In the genomic region with DNA sequence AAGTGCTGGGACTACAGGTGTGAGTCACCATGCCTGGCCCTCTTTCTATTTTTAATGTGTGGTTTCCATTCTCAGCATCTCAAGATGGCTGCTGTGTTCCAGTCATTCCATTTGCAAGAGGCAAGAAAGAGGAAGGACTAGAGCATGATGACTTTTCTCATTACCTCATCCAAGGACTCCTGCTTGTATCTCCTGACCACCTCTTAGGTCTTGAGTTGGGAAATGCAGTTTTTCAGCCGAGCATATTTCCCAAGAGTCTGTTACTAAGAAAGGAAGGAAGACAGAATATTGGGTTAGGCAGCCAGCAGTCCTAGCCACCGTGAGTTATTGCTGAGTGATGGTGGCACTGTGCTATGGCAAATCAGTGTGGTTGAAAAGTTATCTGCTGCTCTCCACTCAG, we compare ENCODE assay signal across 27 cellular contexts.
DNase-seq lines count a peak whose midpoint lies in the region; ATAC-seq and TF ChIP-seq lines count a peak whose summit lies in the region.
"Had no signal": no experiment of that assay in that cellular context is flagged by ENCODE, and none has a peak within 500 bp of the region (broad histone marks: within the 10 kb centered on the region; RNA-seq: fewer than 3 reads in every experiment).

No MANE protein-coding gene starts in this region.

- no peak overlapping the region for H2AFZ ChIP-seq in mammary epithelial cell (ENCODE audit: low read depth, low read length)

- H3K9me3 ChIP-seq in breast epithelium (no peaks in the 10 kb centered on the region), mammary epithelial cell (replicated peaks; ENCODE audit: insufficient read depth, low read length) (no peaks in the 10 kb centered on the region), upper lobe of right lung (no peaks in the 10 kb centered on the region), Peyer's patch (no peaks in the 10 kb centered on the region)
- H3K9me3 ChIP-seq: SJCRH30, spleen, tibial artery had no signal

- BruUV-seq in MCF 10A (replicated peaks; lab: Mats Ljungman, UMichigan), result no TSS peak
- BruUV-seq in mammary epithelial cell (replicated peaks; lab: Mats Ljungman, UMichigan), result no TSS peak

- H3K4me3 Mint-ChIP-seq in MCF 10A (ENCODE audit: unreplicated experiment), result no peak overlapping the region
- H3K4me3 Mint-ChIP-seq: activated naive CD8-positive, alpha-beta T cell treated with anti-CD3 and anti-CD28 coated beads, Interleukin-2, amount 10 ng/mL, durations not matched to agents 7 days and 5 days; B cell; HFFc6; stimulated activated naive CD8-positive, alpha-beta T cell treated with anti-CD3 and anti-CD28 coated beads, Interleukin-15, Interleukin-2, amounts not matched to agents 100 ng/mL and 50 ng/mL, for 24 hours; T-helper 1 cell treated with Interleukin-12 subunit alpha and Interleukin-12 subunit beta and Interleukin-4 antibody, amounts not matched to agents 30 μg/mL and 1 μg/mL, for 36 hours had no signal

- dilution Hi-C loops in mammary epithelial cell (cut with HindIII; ENCODE audit: low sequenced_read_pairs), result loop anchor here (5.0 kb wide), 1 partner anchor 33 kb away; no protein-coding TSS in a partner anchor

- WGBS in mammary epithelial cell (ENCODE audit: low coverage, missing lambda C conversion rate), result 56% methylated on average over 2 of the region's 2 CpGs

- no peak overlapping the region for H3K4me3 ChIP-seq in breast epithelium
- H3K4me3 ChIP-seq in mammary epithelial cell (replicated peaks in 1 of 3; ENCODE audit: insufficient read depth in 1 of 3, low read depth in 2 of 3, low read length in 3 of 3), result no peak overlapping the region
- no peak overlapping the region for H3K4me3 ChIP-seq in upper lobe of right lung
- H3K4me3 ChIP-seq in Peyer's patch, result no peak overlapping the region
- H3K4me3 ChIP-seq: SJCRH30, spleen, tibial artery had no signal

- H3K27me3 Mint-ChIP-seq in MCF 10A (ENCODE audit: insufficient read depth, unreplicated experiment), result no peaks in the 10 kb centered on the region

- TF ChIP-seq CTCF in MCF 10A (IDR thresholded peaks at IDR 0.05; ENCODE audit: unreplicated experiment) (no peak), breast epithelium (IDR thresholded peaks at IDR 0.05) (no peak), mammary epithelial cell (conservative IDR thresholded peaks at IDR 0.05 in 1 of 2, IDR thresholded peaks at IDR 0.05 in 1 of 2; ENCODE audit: extremely low read depth in 1 of 2, insufficient read depth in 1 of 2, low read depth in 1 of 2, low read length in 2 of 2) (no peak), upper lobe of right lung (IDR thresholded peaks at IDR 0.05) (no peak), Peyer's patch (IDR thresholded peaks at IDR 0.05) (no peak)

- ATAC-seq in upper lobe of right lung, result peak; percentile 79
- no peak for ATAC-seq in HG03135 (IDR thresholded peaks at IDR 0.05; ENCODE audit: unreplicated experiment)

- no peaks in the 10 kb centered on the region for H3K27me3 ChIP-seq in breast epithelium
- no peaks in the 10 kb centered on the region for H3K27me3 ChIP-seq in mammary epithelial cell (ENCODE audit: insufficient read depth, low read length)
- no peaks in the 10 kb centered on the region for H3K27me3 ChIP-seq in upper lobe of right lung
- H3K27me3 ChIP-seq in Peyer's patch, result no peaks in the 10 kb centered on the region
- H3K27me3 ChIP-seq: SJCRH30, tibial artery had no signal

- H3K4me1 ChIP-seq in breast epithelium (no peaks in the 10 kb centered on the region), mammary epithelial cell (ENCODE audit: insufficient read depth, low read length) (no peaks in the 10 kb centered on the region), upper lobe of right lung (no peaks in the 10 kb centered on the region), Peyer's patch (no peaks in the 10 kb centered on the region)
- H3K4me1 ChIP-seq: SJCRH30, tibial artery had no signal

- in situ Hi-C loops in mammary epithelial cell (cut with MboI; ENCODE audit: low sequenced_read_pairs in 2 of 2), result no loop called here

- H3K4me2 ChIP-seq in mammary epithelial cell (ENCODE audit: insufficient read depth, low read depth, low read length), result no peak overlapping the region

- CTCF ChIA-PET in MCF 10A (lab: Yijun Ruan, JAX), result interaction anchor here (1.1 to 3.6 kb wide), 2 partner anchors 17 to 22 kb away, joined by 5 to 24 read pairs; no protein-coding TSS in a partner anchor
- CTCF ChIA-PET in mammary epithelial cell (lab: Charles Lee; ENCODE audit: low non-redundant PET), result no interaction called here

- H3K9me3 Mint-ChIP-seq in MCF 10A (ENCODE audit: unreplicated experiment), result no peaks in the 10 kb centered on the region
- H3K9me3 Mint-ChIP-seq: activated naive CD8-positive, alpha-beta T cell treated with anti-CD3 and anti-CD28 coated beads, Interleukin-2, amount 10 ng/mL, durations not matched to agents 7 days and 5 days; stimulated activated naive CD8-positive, alpha-beta T cell treated with anti-CD3 and anti-CD28 coated beads, Interleukin-15, Interleukin-2, amounts not matched to agents 100 ng/mL and 50 ng/mL, for 24 hours; T-helper 1 cell treated with Interleukin-12 subunit alpha and Interleukin-12 subunit beta and Interleukin-4 antibody, amounts not matched to agents 30 μg/mL and 1 μg/mL, for 36 hours had no signal

- H3K4me1 Mint-ChIP-seq in MCF 10A (ENCODE audit: insufficient read depth, unreplicated experiment), result no peaks in the 10 kb centered on the region
- H3K4me1 Mint-ChIP-seq: activated naive CD8-positive, alpha-beta T cell treated with anti-CD3 and anti-CD28 coated beads, Interleukin-2, amount 10 ng/mL, durations not matched to agents 7 days and 5 days had no signal

- no peaks in the 10 kb centered on the region for H3K79me2 ChIP-seq in mammary epithelial cell (ENCODE audit: insufficient read depth, low read length)

- no peaks in the 10 kb centered on the region for H3K36me3 Mint-ChIP-seq in MCF 10A (ENCODE audit: insufficient read depth, unreplicated experiment)
- H3K36me3 Mint-ChIP-seq: activated naive CD8-positive, alpha-beta T cell treated with anti-CD3 and anti-CD28 coated beads, Interleukin-2, amount 10 ng/mL, durations not matched to agents 7 days and 5 days had no signal

- POLR2A ChIA-PET in MCF 10A (lab: Yijun Ruan, JAX), result no interaction called here

- DNase-seq in MCF 10A (ENCODE audit: unreplicated experiment), result peak; percentile 1
- DNase-seq in breast epithelium (ENCODE audit: low spot score in 2 of 2), result no peak
- peak; percentile 70 to 95 for DNase-seq in NOMO-1 (lab: John Stamatoyannopoulos, UW; ENCODE audit: unreplicated experiment in 2 of 2)
- peak; percentile 0 for DNase-seq in mammary epithelial cell
- no peak for DNase-seq in upper lobe of right lung
- DNase-seq in NCI-H526 (lab: John Stamatoyannopoulos, UW), result no peak
- no peak for DNase-seq in Peyer's patch
- DNase-seq: activated CD4-positive, alpha-beta T cell treated with anti-CD3 and anti-CD28 coated beads, Interleukin-2, amount 50 U/mL, for 48 hours; activated CD8-positive, alpha-beta memory T cell treated with anti-CD3 and anti-CD28 coated beads, Interleukin-2, amount 50 U/mL, for 48 hours; activated naive CD8-positive, alpha-beta T cell treated with anti-CD3 and anti-CD28 coated beads, Interleukin-2, amount 10 ng/mL, durations not matched to agents 7 days and 5 days; cerebellar nuclear complex; effector CD4-positive, alpha-beta T cell; HFFc6; hypothalamus; NCI-H146; NCI-H2171 treated with DMSO at 0.1 percent for 48 hours; NCI-H748 treated with DMSO at 0.1 percent for 48 hours; SJCRH30; spleen; stimulated activated CD4-positive, alpha-beta T cell treated with anti-CD3 and anti-CD28 coated beads, Interleukin-4, amount 100 ng/mL, for 4 hours; tibial artery had no signal

- intact Hi-C loops in MCF 10A (cut with micrococcal nuclease) (no loop called here), breast epithelium (cut with DNase I; ENCODE audit: low total_unique reads) (no loop called here), mammary epithelial cell (cut with micrococcal nuclease) (no loop called here), upper lobe of right lung (cut with DNase I) (no loop called here)

- no peak for TF ChIP-seq POLR2A in breast epithelium (IDR thresholded peaks at IDR 0.05)
- no peak for TF ChIP-seq POLR2A in Peyer's patch (IDR thresholded peaks at IDR 0.05)

- H3K27ac ChIP-seq in breast epithelium, result no peak overlapping the region
- no peak overlapping the region for H3K27ac ChIP-seq in mammary epithelial cell (ENCODE audit: insufficient read depth, low read depth, low read length)
- H3K27ac ChIP-seq in upper lobe of right lung, result no peak overlapping the region
- no peak overlapping the region for H3K27ac ChIP-seq in Peyer's patch
- H3K27ac ChIP-seq: 22Rv1, SJCRH30, tibial artery, VCaP had no signal

- no peak overlapping the region for H3K9ac ChIP-seq in mammary epithelial cell (ENCODE audit: insufficient read depth, low read length)

- H3K36me3 ChIP-seq in breast epithelium, result no peaks in the 10 kb centered on the region
- no peaks in the 10 kb centered on the region for H3K36me3 ChIP-seq in mammary epithelial cell (ENCODE audit: insufficient read depth, low read length)
- no peaks in the 10 kb centered on the region for H3K36me3 ChIP-seq in upper lobe of right lung
- no peaks in the 10 kb centered on the region for H3K36me3 ChIP-seq in Peyer's patch
- H3K36me3 ChIP-seq: SJCRH30, spleen, tibial artery had no signal

- H4K20me1 ChIP-seq in mammary epithelial cell (ENCODE audit: insufficient read depth, low read length), result no peaks in the 10 kb centered on the region

- H3K27ac Mint-ChIP-seq in MCF 10A (ENCODE audit: low read depth, unreplicated experiment), result no peak overlapping the region
- H3K27ac Mint-ChIP-seq: activated naive CD8-positive, alpha-beta T cell treated with anti-CD3 and anti-CD28 coated beads, Interleukin-2, amount 10 ng/mL, durations not matched to agents 7 days and 5 days; B cell; HFFc6; stimulated activated naive CD8-positive, alpha-beta T cell treated with anti-CD3 and anti-CD28 coated beads, Interleukin-15, Interleukin-2, amounts not matched to agents 100 ng/mL and 50 ng/mL, for 24 hours; T-helper 1 cell treated with Interleukin-12 subunit alpha and Interleukin-12 subunit beta and Interleukin-4 antibody, amounts not matched to agents 30 μg/mL and 1 μg/mL, for 36 hours had no signal

Comparison
In these comparisons a context has a peak if more than half of its experiments do, and no peak if none do; other contexts are left out.
1. DNase-seq: peak in MCF 10A (single experiment), NOMO-1 (2 of 2) and mammary epithelial cell (single experiment); none in breast epithelium (0 of 2), upper lobe of right lung (single experiment), NCI-H526 (0 of 2) and Peyer's patch (0 of 3).